In the genomic region with DNA sequence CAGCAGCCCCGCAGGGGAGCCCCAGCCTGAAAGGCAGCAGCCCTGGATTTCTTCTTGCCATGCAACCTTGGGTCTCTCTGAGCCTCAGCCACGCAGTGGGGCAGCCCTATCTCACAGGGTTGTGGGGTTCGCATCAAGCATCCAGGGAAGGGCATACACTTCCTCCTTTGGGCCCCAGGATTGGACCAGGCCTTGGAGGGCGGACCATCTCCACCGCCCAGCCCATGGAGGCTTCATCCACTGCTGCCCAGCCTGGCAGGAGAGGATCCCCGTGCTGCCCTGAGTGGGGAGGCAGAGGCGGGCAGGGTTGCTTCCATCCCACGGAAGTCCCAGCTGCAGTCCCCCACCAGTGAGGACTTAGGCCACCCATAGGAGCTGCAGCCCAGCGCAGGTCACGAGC, we compare ENCODE assay signal across 27 cellular contexts. TPM values are rescaled to one million over a fixed set of nuclear protein-coding genes. Genes with fewer than 3 reads are reported as not detected.
"Had no signal": no experiment of that assay in that cellular context is flagged by ENCODE, and none has a peak within 500 bp of the region (broad histone marks: within the 10 kb centered on the region; RNA-seq: fewer than 3 reads in every experiment).

No MANE protein-coding gene starts in this region.

- H3K27me3 ChIP-seq: testis, tibial artery had no signal

- H3K36me3 Mint-ChIP-seq: immature natural killer cell; naive thymus-derived CD8-positive, alpha-beta T cell; stimulated activated memory B cell treated with anti-CD40 and anti-IgM and Interleukin-4, amounts not matched to agents 10 μg/mL and 1 μg/mL and 100 μg/mL, for 72 hours; type B pancreatic cell had no signal

- H3K4me3 ChIP-seq: coronary artery, esophagus muscularis mucosa, pancreas, testis, tibial artery had no signal

- H3K36me3 ChIP-seq: pancreas, tibial artery had no signal

- H3K9me3 ChIP-seq: esophagus muscularis mucosa, pancreas, testis, tibial artery had no signal

- H3K4me3 Mint-ChIP-seq: central memory CD8-positive, alpha-beta T cell; immature natural killer cell; naive thymus-derived CD8-positive, alpha-beta T cell; nephron progenitor cell; stimulated activated memory B cell treated with anti-CD40 and anti-IgM and Interleukin-4, amounts not matched to agents 10 μg/mL and 1 μg/mL and 100 μg/mL, for 72 hours; type B pancreatic cell had no signal

- H3K27ac Mint-ChIP-seq: immature natural killer cell; naive thymus-derived CD8-positive, alpha-beta T cell; nephron progenitor cell; stimulated activated memory B cell treated with anti-CD40 and anti-IgM and Interleukin-4, amounts not matched to agents 10 μg/mL and 1 μg/mL and 100 μg/mL, for 72 hours; type B pancreatic cell had no signal

- H3K9me3 Mint-ChIP-seq: central memory CD8-positive, alpha-beta T cell; naive thymus-derived CD8-positive, alpha-beta T cell; nephron progenitor cell; stimulated activated memory B cell treated with anti-CD40 and anti-IgM and Interleukin-4, amounts not matched to agents 10 μg/mL and 1 μg/mL and 100 μg/mL, for 72 hours; type B pancreatic cell had no signal

- H3K27ac ChIP-seq: coronary artery, esophagus muscularis mucosa, foreskin keratinocyte, pancreas, testis, tibial artery had no signal

- ATAC-seq: foreskin keratinocyte; left lobe of liver; naive thymus-derived CD8-positive, alpha-beta T cell; pancreas; sciatic nerve; stimulated activated memory B cell treated with anti-CD40 and anti-IgM and Interleukin-4, amounts not matched to agents 10 μg/mL and 1 μg/mL and 100 μg/mL, for 72 hours; stimulated activated naive CD8-positive, alpha-beta T cell treated with anti-CD3 and anti-CD28 coated beads, Interleukin-15, Interleukin-2, amounts not matched to agents 100 U/mL and 50 U/mL, for 24 hours had no signal

- DNase-seq: dermis blood vessel endothelial cell; effector memory CD4-positive, alpha-beta T cell; foreskin keratinocyte; glutamatergic neuron; hypothalamus; immature natural killer cell; islet precursor cell; mammary epithelial cell; naive thymus-derived CD8-positive, alpha-beta T cell; nephron progenitor cell; occipital lobe; pancreas; retina; stimulated activated CD4-positive, alpha-beta T cell treated with anti-CD3 and anti-CD28 coated beads, Interleukin-4, amount 100 ng/mL, for 4 hours; stimulated activated naive CD8-positive, alpha-beta T cell treated with anti-CD3 and anti-CD28 coated beads, Interleukin-15, Interleukin-2, amounts not matched to agents 100 U/mL and 50 U/mL, for 24 hours; substantia nigra; testis; tibial artery had no signal

- H3K4me1 ChIP-seq: foreskin keratinocyte had no signal

- FAIRE-seq: endothelial cell of umbilical vein, pancreas had no signal

RNA-seq across cellular contexts. Expression of gene ADAMTS2, which starts 5.3 kb away (rescaled TPM):
- total RNA-seq: endothelial cell of umbilical vein; foreskin keratinocyte; naive thymus-derived CD8-positive, alpha-beta T cell; pulmonary artery endothelial cell had no signal
- polyA plus RNA-seq: endothelial cell of umbilical vein, foreskin keratinocyte had no signal
